9 cellular contexts compared by ENCODE assay signal in the genomic region with DNA sequence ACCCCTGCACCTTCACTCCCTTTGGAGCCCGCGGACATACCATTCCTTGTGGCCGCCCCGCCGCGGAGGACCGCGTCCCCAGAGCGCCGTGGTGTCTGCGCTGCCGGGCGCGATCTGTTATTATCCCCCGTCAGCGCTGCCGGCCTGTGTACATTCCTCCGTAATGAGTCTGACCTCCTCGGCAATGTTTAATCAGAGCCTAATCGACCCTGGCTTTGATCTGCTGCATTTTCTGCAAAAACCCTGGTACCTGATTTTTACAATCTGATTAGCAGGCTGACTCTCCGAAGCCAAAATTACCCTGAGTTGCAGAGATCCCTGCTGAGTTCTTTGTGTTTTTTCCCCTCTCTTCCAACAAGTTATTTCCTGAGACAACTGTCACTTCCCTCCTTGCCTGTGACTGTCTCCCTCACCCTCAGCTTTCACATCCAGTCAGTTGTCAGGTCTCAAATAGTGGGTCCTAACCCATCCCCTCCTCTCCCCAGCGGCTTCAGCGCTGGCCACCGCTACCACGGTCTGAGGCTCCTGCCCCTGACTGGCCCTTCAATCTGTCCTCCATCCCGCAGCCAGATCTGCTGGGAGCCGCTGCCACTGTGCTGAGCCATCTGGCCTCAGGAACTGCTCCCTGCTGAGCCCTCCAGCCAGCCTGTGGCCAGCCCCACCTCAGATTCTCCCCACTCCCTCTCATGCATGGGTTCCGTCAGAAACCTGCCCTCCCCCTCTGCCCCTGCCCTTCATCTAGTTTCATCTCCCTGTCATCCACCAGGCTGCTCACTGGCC. TPM values are rescaled to one million over a fixed set of nuclear protein-coding genes. Genes with fewer than 3 reads are reported as not detected.
DNase-seq lines count a peak whose midpoint lies in the region; ATAC-seq and TF ChIP-seq lines count a peak whose summit lies in the region.
"Had no signal": no experiment of that assay in that cellular context is flagged by ENCODE, and none has a peak within 500 bp of the region (broad histone marks: within the 10 kb centered on the region; RNA-seq: fewer than 3 reads in every experiment).

No MANE protein-coding gene starts in this region.

- no peak for TF ChIP-seq POLR2A in spleen (IDR thresholded peaks at IDR 0.05)

- H3K9me3 Mint-ChIP-seq in activated naive CD8-positive, alpha-beta T cell treated with anti-CD3 and anti-CD28 coated beads for 36 hours = no peaks in the 10 kb centered on the region

- no peaks in the 10 kb centered on the region for H4K20me1 ChIP-seq in fibroblast of lung (ENCODE audit: control insufficient read depth, extremely low read depth, insufficient read depth, low read length)

- intact Hi-C loops in Right ventricle myocardium inferior (cut with DNase I) = no loop called here
- intact Hi-C loops in spleen (cut with DNase I; ENCODE audit: low total_unique reads) = no loop called here

- H3K9me3 ChIP-seq in right atrium auricular region (no peaks in the 10 kb centered on the region), SJSA1 (replicated peaks) (no peaks in the 10 kb centered on the region), fibroblast of lung (ENCODE audit: control insufficient read depth, insufficient read depth, low read depth, low read length) (no peaks in the 10 kb centered on the region), skeletal muscle satellite cell (replicated peaks; ENCODE audit: low read length) (no peaks in the 10 kb centered on the region), spleen (no peaks in the 10 kb centered on the region)

- H2AFZ ChIP-seq in fibroblast of lung (ENCODE audit: low read length) = no peak overlapping the region

- H3K36me3 ChIP-seq in right atrium auricular region (no peaks in the 10 kb centered on the region), SJSA1 (no peaks in the 10 kb centered on the region), fibroblast of lung (ENCODE audit: control insufficient read depth, insufficient read depth, low read length) (no peaks in the 10 kb centered on the region), skeletal muscle satellite cell (ENCODE audit: insufficient read depth, low read length) (peaks cover 6% of the 10 kb centered on the region), spleen (no peaks in the 10 kb centered on the region)

- ATAC-seq in Right ventricle myocardium inferior = no peak
- ATAC-seq: PC-3 had no signal

- H3K4me1 ChIP-seq in right atrium auricular region = peaks cover 0 to 8% of the 10 kb centered on the region in 2 donors
- H3K4me1 ChIP-seq in SJSA1 (replicated peaks) = peaks cover 25% of the 10 kb centered on the region
- H3K4me1 ChIP-seq in fibroblast of lung (ENCODE audit: control insufficient read depth, extremely low read depth, insufficient read depth, low read length) = no peaks in the 10 kb centered on the region
- H3K4me1 ChIP-seq in skeletal muscle satellite cell (ENCODE audit: control insufficient read depth, insufficient read depth, low read length) = peaks cover 26% of the 10 kb centered on the region
- H3K4me1 ChIP-seq in spleen = peaks cover 5 to 29% (median 17%) of the 10 kb centered on the region in 6 donors

- no peak overlapping the region for H3K27ac Mint-ChIP-seq in activated naive CD8-positive, alpha-beta T cell treated with anti-CD3 and anti-CD28 coated beads for 36 hours

- no peaks in the 10 kb centered on the region for H3K79me2 ChIP-seq in fibroblast of lung (ENCODE audit: control insufficient read depth, insufficient read depth, low read length)

- no peak overlapping the region for H3K9ac ChIP-seq in fibroblast of lung (ENCODE audit: insufficient read depth, low read length)
- H3K9ac ChIP-seq in skeletal muscle satellite cell (ENCODE audit: low read depth, low read length) = peak overlapping the region; percentile 38

- TF ChIP-seq CTCF in right atrium auricular region (IDR thresholded peaks at IDR 0.05) (no peak), fibroblast of lung (conservative IDR thresholded peaks at IDR 0.05 in 1 of 2, IDR thresholded peaks at IDR 0.05 in 1 of 2; ENCODE audit: low read depth in 1 of 2, low read length in 2 of 2) (no peak), spleen (IDR thresholded peaks at IDR 0.05 in 8 of 11, conservative IDR thresholded peaks at IDR 0.05 in 3 of 11) (no peak)

- H3K27ac ChIP-seq in right atrium auricular region = no peak overlapping the region
- no peak overlapping the region for H3K27ac ChIP-seq in SJSA1
- H3K27ac ChIP-seq in fibroblast of lung (ENCODE audit: insufficient read depth, low read length) = no peak overlapping the region
- H3K27ac ChIP-seq in spleen = no peak overlapping the region

- peak overlapping the region; percentile 34 for H3K4me2 ChIP-seq in fibroblast of lung (ENCODE audit: extremely low read depth, insufficient read depth, low read length)
- H3K4me2 ChIP-seq in skeletal muscle satellite cell (ENCODE audit: low read length) = peak overlapping the region; percentile 24

- DNase-seq in Right ventricle myocardium inferior (ENCODE audit: missing footprints) (peak; percentile 68), right atrium auricular region (ENCODE audit: low spot score) (no peak), SJSA1 (ENCODE audit: low read depth in 1 of 2, low spot score in 2 of 2) (peak; percentile 28 to 61), fibroblast of lung (ENCODE audit: low read depth in 2 of 2) (peak; percentile 22 to 68), spleen (no peak)
- no peak for DNase-seq in activated naive CD8-positive, alpha-beta T cell treated with anti-CD3 and anti-CD28 coated beads for 36 hours
- DNase-seq in stimulated activated CD4-positive, alpha-beta T cell treated with anti-CD3 and anti-CD28 coated beads, Interleukin-4, amount 100 ng/mL, for 4 hours = no peak
- DNase-seq: PC-3 had no signal

- H3K4me1 Mint-ChIP-seq in activated naive CD8-positive, alpha-beta T cell treated with anti-CD3 and anti-CD28 coated beads for 36 hours = peaks cover 7% of the 10 kb centered on the region

- WGBS in spleen, 5 donors = 36 to 67% (median 53%) methylated on average over 28 of the region's 28 CpGs

- no peaks in the 10 kb centered on the region for H3K36me3 Mint-ChIP-seq in activated naive CD8-positive, alpha-beta T cell treated with anti-CD3 and anti-CD28 coated beads for 36 hours

- H3K4me3 Mint-ChIP-seq in activated naive CD8-positive, alpha-beta T cell treated with anti-CD3 and anti-CD28 coated beads for 36 hours = no peak overlapping the region

- peaks cover 4% of the 10 kb centered on the region for H3K27me3 Mint-ChIP-seq in activated naive CD8-positive, alpha-beta T cell treated with anti-CD3 and anti-CD28 coated beads for 36 hours

- H3K4me3 ChIP-seq in right atrium auricular region (no peak overlapping the region), SJSA1 (no peak overlapping the region), fibroblast of lung (replicated peaks in 1 of 4; ENCODE audit: control extremely low read depth in 1 of 4, insufficient read depth in 1 of 4, low read depth in 3 of 4, low read length in 4 of 4) (no peak overlapping the region), skeletal muscle satellite cell (ENCODE audit: low read length) (no peak overlapping the region), spleen (no peak overlapping the region)

- H3K27me3 ChIP-seq in right atrium auricular region (peaks cover 0 to 4% of the 10 kb centered on the region in 2 donors), SJSA1 (replicated peaks) (no peaks in the 10 kb centered on the region; the same call in 1 of the 2 replicates), fibroblast of lung (ENCODE audit: control insufficient read depth, insufficient read depth, low read length) (peaks cover 20% of the 10 kb centered on the region), skeletal muscle satellite cell (ENCODE audit: control insufficient read depth, insufficient read depth, low read length) (no peaks in the 10 kb centered on the region), spleen (replicated peaks in 1 of 7) (peaks cover 0 to 75% (median 0%) of the 10 kb centered on the region in 7 donors)

RNA-seq across cellular contexts. Expression of a gene that starts 53.5 kb away (rescaled TPM):
- not detected for total RNA-seq in Right ventricle myocardium inferior
- under 1 TPM; 0.20 to 0.22 TPM for total RNA-seq in right atrium auricular region
- total RNA-seq in SJSA1 (2014; rRNA removed; shearing (Covaris generic)) = 1.2 and 2.6 TPM in 2 replicates
- under 0.01 TPM in 1 of 2 replicates, not detected in the other for total RNA-seq in fibroblast of lung
- polyA plus RNA-seq in fibroblast of lung = 0.05 and 0.11 TPM in 2 replicates
- polyA plus RNA-seq in fibroblast of lung (2012) = 0.22 and 0.46 TPM in 2 replicates
- 0.12 and 0.22 TPM in 2 replicates for polyA minus RNA-seq in fibroblast of lung (ENCODE audit: low replicate concordance)
- total RNA-seq in skeletal muscle satellite cell (2012; rRNA removed) = 3.5 and 3.9 TPM in 2 replicates
- total RNA-seq in activated naive CD8-positive, alpha-beta T cell treated with anti-CD3 and anti-CD28 coated beads for 36 hours = under 1 TPM in 1 of 2 experiments, not detected in 1; 0.10 TPM
- under 1 TPM in 3 of 7 donors, not detected in 4; 0.13 to 0.39 (median 0.28) TPM for total RNA-seq in spleen
- under 1 TPM in 2 of 3 donors, not detected in 1; 0.04 to 0.26 TPM for polyA plus RNA-seq in spleen

Comparison
In these comparisons a context has a peak if more than half of its experiments do, and no peak if none do; other contexts are left out.
1. DNase-seq: peak in Right ventricle myocardium inferior (single experiment), SJSA1 (2 of 2) and fibroblast of lung (2 of 2); none in right atrium auricular region (single experiment), activated naive CD8-positive, alpha-beta T cell treated with anti-CD3 and anti-CD28 coated beads for 36 hours (single experiment), stimulated activated CD4-positive, alpha-beta T cell treated with anti-CD3 and anti-CD28 coated beads, Interleukin-4, amount 100 ng/mL, for 4 hours (0 of 2) and spleen (single experiment).